26 cellular contexts compared by ENCODE assay signal in genomic region chr11:2263012-2263565, GRCh38. TPM values are rescaled to one million over a fixed set of nuclear protein-coding genes. Genes with fewer than 3 reads are reported as not detected.
A peak's percentile ranks its signal among the peaks of the same experiment; 100 is the strongest.
DNase-seq lines count a peak whose midpoint lies in the region; ATAC-seq and TF ChIP-seq lines count a peak whose summit lies in the region.
"Had no signal": no experiment of that assay in that cellular context is flagged by ENCODE, and none has a peak within 500 bp of the region (broad histone marks: within the 10 kb centered on the region; RNA-seq: fewer than 3 reads in every experiment).

No MANE protein-coding gene starts in this region.

- no peak overlapping the region for H3K4me3 ChIP-seq in ascending aorta
- H3K4me3 ChIP-seq: BLaER1, K562, MG63 had no signal

- no peaks in the 10 kb centered on the region for H3K9me3 ChIP-seq in ascending aorta
- H3K9me3 ChIP-seq: BLaER1, MG63 had no signal

- H3K36me3 Mint-ChIP-seq in activated CD8-positive, alpha-beta memory T cell treated with anti-CD3 and anti-CD28 coated beads, Interleukin-2, amount 10 ng/mL, durations not matched to agents 7 days and 5 days = no peaks in the 10 kb centered on the region
- H3K36me3 Mint-ChIP-seq in dendritic cell treated with granulocyte-macrophage colony-stimulating factor and Interleukin-4, amounts not matched to agents 40 ng/mL and 50 ng/mL, for 4 days (ENCODE audit: low read depth) = peaks cover 11% of the 10 kb centered on the region
- no peaks in the 10 kb centered on the region for H3K36me3 Mint-ChIP-seq in activated T-cell treated with anti-CD3 and anti-CD28 coated beads, Interleukin-2, amount 50 U/mL, for 4 hours (ENCODE audit: insufficient read depth)
- H3K36me3 Mint-ChIP-seq: CD4-positive, CD25-positive, alpha-beta regulatory T cell had no signal

- intact Hi-C loops in dendritic cell treated with granulocyte-macrophage colony-stimulating factor and Interleukin-4, amounts not matched to agents 40 ng/mL and 50 ng/mL, for 4 days (cut with micrococcal nuclease) = no loop called here
- intact Hi-C loops in ascending aorta (cut with DNase I) = no loop called here

- no peaks in the 10 kb centered on the region for H3K4me1 ChIP-seq in ascending aorta

- no peak overlapping the region for H3K27ac Mint-ChIP-seq in activated CD8-positive, alpha-beta memory T cell treated with anti-CD3 and anti-CD28 coated beads, Interleukin-2, amount 10 ng/mL, durations not matched to agents 7 days and 5 days
- H3K27ac Mint-ChIP-seq in dendritic cell treated with granulocyte-macrophage colony-stimulating factor and Interleukin-4, amounts not matched to agents 40 ng/mL and 50 ng/mL, for 4 days = peak overlapping the region; percentile 64
- H3K27ac Mint-ChIP-seq: CD4-positive, CD25-positive, alpha-beta regulatory T cell had no signal

- no peaks in the 10 kb centered on the region for H3K9me3 Mint-ChIP-seq in activated CD8-positive, alpha-beta memory T cell treated with anti-CD3 and anti-CD28 coated beads, Interleukin-2, amount 10 ng/mL, durations not matched to agents 7 days and 5 days (ENCODE audit: low read depth)
- no peaks in the 10 kb centered on the region for H3K9me3 Mint-ChIP-seq in dendritic cell treated with granulocyte-macrophage colony-stimulating factor and Interleukin-4, amounts not matched to agents 40 ng/mL and 50 ng/mL, for 4 days
- H3K9me3 Mint-ChIP-seq in activated T-cell treated with anti-CD3 and anti-CD28 coated beads, Interleukin-2, amount 50 U/mL, for 4 hours = no peaks in the 10 kb centered on the region
- H3K9me3 Mint-ChIP-seq: CD4-positive, CD25-positive, alpha-beta regulatory T cell had no signal

- H3K27ac ChIP-seq in ascending aorta = no peak overlapping the region
- H3K27ac ChIP-seq: BLaER1, RWPE1 had no signal

- no peak for TF ChIP-seq CTCF in ascending aorta (IDR thresholded peaks at IDR 0.05)
- no peak for TF ChIP-seq CTCF in GM10266 (IDR thresholded peaks at IDR 0.05; ENCODE audit: control insufficient read depth, insufficient read depth, low read depth, missing control alignments)

- no peak for ATAC-seq in activated CD8-positive, alpha-beta memory T cell treated with anti-CD3 and anti-CD28 coated beads, Interleukin-2, amount 10 ng/mL, durations not matched to agents 7 days and 5 days
- no peak for ATAC-seq in activated T-cell treated with anti-CD3 and anti-CD28 coated beads, Interleukin-2, amount 50 U/mL, for 4 hours
- ATAC-seq in HG02610 (IDR thresholded peaks at IDR 0.05; ENCODE audit: unreplicated experiment) = no peak
- ATAC-seq: HCT116, K562 had no signal

- H3K27me3 ChIP-seq in ascending aorta = no peaks in the 10 kb centered on the region
- H3K27me3 ChIP-seq: MG63 had no signal

- no peak overlapping the region for H3K4me3 Mint-ChIP-seq in activated CD8-positive, alpha-beta memory T cell treated with anti-CD3 and anti-CD28 coated beads, Interleukin-2, amount 10 ng/mL, durations not matched to agents 7 days and 5 days
- H3K4me3 Mint-ChIP-seq in dendritic cell treated with granulocyte-macrophage colony-stimulating factor and Interleukin-4, amounts not matched to agents 40 ng/mL and 50 ng/mL, for 4 days = no peak overlapping the region
- H3K4me3 Mint-ChIP-seq in activated T-cell treated with anti-CD3 and anti-CD28 coated beads, Interleukin-2, amount 50 U/mL, for 4 hours = no peak overlapping the region
- H3K4me3 Mint-ChIP-seq: CD4-positive, CD25-positive, alpha-beta regulatory T cell had no signal

- DNase-seq in activated CD8-positive, alpha-beta memory T cell treated with anti-CD3 and anti-CD28 coated beads, Interleukin-2, amount 10 ng/mL, durations not matched to agents 7 days and 5 days = peak; percentile 38
- DNase-seq in activated CD8-positive, alpha-beta memory T cell treated with anti-CD3 and anti-CD28 coated beads for 24 hours = no peak
- DNase-seq in mesenteric fat pad (ENCODE audit: low spot score) (peak; percentile 67), ascending aorta (ENCODE audit: low spot score in 2 of 2) (no peak), GM10266 (ENCODE audit: extremely low spot score) (no peak)
- DNase-seq in activated T-cell treated with anti-CD3 and anti-CD28 coated beads, Interleukin-2, amount 50 U/mL, for 4 hours = no peak
- DNase-seq: 8988T; ACHN; CD4-positive, CD25-positive, alpha-beta regulatory T cell; GOT3; MG63; NCI-H1105 treated with DMSO at 0.1 percent for 48 hours; NCI-H146; NCI-H1930; NCI-H446; NCI-H524 treated with DMSO at 0.1 percent for 48 hours; SHP77 had no signal

- peaks cover 4% of the 10 kb centered on the region for H3K27me3 Mint-ChIP-seq in activated CD8-positive, alpha-beta memory T cell treated with anti-CD3 and anti-CD28 coated beads, Interleukin-2, amount 10 ng/mL, durations not matched to agents 7 days and 5 days
- H3K27me3 Mint-ChIP-seq in dendritic cell treated with granulocyte-macrophage colony-stimulating factor and Interleukin-4, amounts not matched to agents 40 ng/mL and 50 ng/mL, for 4 days = peaks cover 29% of the 10 kb centered on the region
- peaks cover 1% of the 10 kb centered on the region for H3K27me3 Mint-ChIP-seq in activated T-cell treated with anti-CD3 and anti-CD28 coated beads, Interleukin-2, amount 50 U/mL, for 4 hours (ENCODE audit: low read depth)

- H3K4me1 Mint-ChIP-seq in activated CD8-positive, alpha-beta memory T cell treated with anti-CD3 and anti-CD28 coated beads, Interleukin-2, amount 10 ng/mL, durations not matched to agents 7 days and 5 days = peaks cover 23% of the 10 kb centered on the region
- peaks cover 38% of the 10 kb centered on the region for H3K4me1 Mint-ChIP-seq in dendritic cell treated with granulocyte-macrophage colony-stimulating factor and Interleukin-4, amounts not matched to agents 40 ng/mL and 50 ng/mL, for 4 days (ENCODE audit: low read depth)
- peaks cover 22% of the 10 kb centered on the region for H3K4me1 Mint-ChIP-seq in activated T-cell treated with anti-CD3 and anti-CD28 coated beads, Interleukin-2, amount 50 U/mL, for 4 hours (ENCODE audit: low read depth)

- H3K36me3 ChIP-seq in ascending aorta = no peaks in the 10 kb centered on the region
- H3K36me3 ChIP-seq: BLaER1, MG63 had no signal

- CTCF ChIA-PET in activated CD8-positive, alpha-beta memory T cell treated with anti-CD3 and anti-CD28 coated beads, Interleukin-2, amount 10 ng/mL, durations not matched to agents 7 days and 5 days (lab: Charles Lee) = interaction anchor here (1.0 to 1.2 kb wide), 2 partner anchors 14 to 158 kb away, joined by 3 read pairs; no protein-coding TSS in a partner anchor

RNA-seq across cellular contexts. Expression of gene ASCL2, which starts 7.3 kb away (rescaled TPM):
- under 1 TPM; 0.12 to 0.15 TPM for total RNA-seq in activated CD8-positive, alpha-beta memory T cell treated with anti-CD3 and anti-CD28 coated beads, Interleukin-2, amount 10 ng/mL, durations not matched to agents 7 days and 5 days
- total RNA-seq in mesenteric fat pad (0.64 TPM), ascending aorta (not detected)
- 1 to 10 TPM; 1.2 to 2.4 (median 1.7) TPM for total RNA-seq in activated T-cell treated with anti-CD3 and anti-CD28 coated beads, Interleukin-2, amount 50 U/mL, for 4 hours
- total RNA-seq: Daoy, G401, SK-MEL-5 had no signal

RNA-seq across cellular contexts. Expression of gene C11orf21, which starts 38.6 kb away (rescaled TPM):
- total RNA-seq in activated CD8-positive, alpha-beta memory T cell treated with anti-CD3 and anti-CD28 coated beads, Interleukin-2, amount 10 ng/mL, durations not matched to agents 7 days and 5 days = 10 to 100 TPM; 28.3 to 49.2 TPM
- 1.0 TPM for total RNA-seq in mesenteric fat pad
- 1 to 10 TPM; 1.3 to 2.9 (median 1.8) TPM for total RNA-seq in activated T-cell treated with anti-CD3 and anti-CD28 coated beads, Interleukin-2, amount 50 U/mL, for 4 hours
- not detected for total RNA-seq in ascending aorta
- total RNA-seq: G401, SK-MEL-5 had no signal

RNA-seq across cellular contexts. Expression of gene TSPAN32, which starts 38.7 kb away (rescaled TPM):
- 10 to 100 TPM; 20.5 to 41.4 TPM for total RNA-seq in activated CD8-positive, alpha-beta memory T cell treated with anti-CD3 and anti-CD28 coated beads, Interleukin-2, amount 10 ng/mL, durations not matched to agents 7 days and 5 days
- total RNA-seq in mesenteric fat pad = 1.3 TPM
- 1 to 10 TPM; 2.9 to 4.6 (median 4.3) TPM for total RNA-seq in activated T-cell treated with anti-CD3 and anti-CD28 coated beads, Interleukin-2, amount 50 U/mL, for 4 hours
- total RNA-seq in ascending aorta = 1.9 TPM
- total RNA-seq: Daoy, G401, SK-MEL-5 had no signal

Comparison
In these comparisons a context has a peak if more than half of its experiments do, and no peak if none do; other contexts are left out.
1. DNase-seq: peak in activated CD8-positive, alpha-beta memory T cell treated with anti-CD3 and anti-CD28 coated beads, Interleukin-2, amount 10 ng/mL, durations not matched to agents 7 days and 5 days (single experiment) and mesenteric fat pad (single experiment); none in activated CD8-positive, alpha-beta memory T cell treated with anti-CD3 and anti-CD28 coated beads for 24 hours (single experiment), activated T-cell treated with anti-CD3 and anti-CD28 coated beads, Interleukin-2, amount 50 U/mL, for 4 hours (single experiment), ascending aorta (0 of 2) and GM10266 (single experiment).
2. RNA of gene C11orf21, which starts 38.6 kb away (total RNA-seq): 28.3 to 49.2 TPM in activated CD8-positive, alpha-beta memory T cell treated with anti-CD3 and anti-CD28 coated beads, Interleukin-2, amount 10 ng/mL, durations not matched to agents 7 days and 5 days; 1.3 to 2.9 TPM in activated T-cell treated with anti-CD3 and anti-CD28 coated beads, Interleukin-2, amount 50 U/mL, for 4 hours, 1.0 TPM in mesenteric fat pad (single experiment) and not detected in ascending aorta (single experiment); every median in the first group is over 4 times any median in the second.